Comparison of ENCODE assay signal across 23 cellular contexts in genomic region chr21:41825216-41825615, GRCh38. TPM values are rescaled to one million over a fixed set of nuclear protein-coding genes. Genes with fewer than 3 reads are reported as not detected.
DNase-seq lines count a peak whose midpoint lies in the region; ATAC-seq lines count a peak whose summit lies in the region.
"Had no signal": no experiment of that assay in that cellular context is flagged by ENCODE, and none has a peak within 500 bp of the region (broad histone marks: within the 10 kb centered on the region; RNA-seq: fewer than 3 reads in every experiment).

No MANE protein-coding gene starts in this region.

- DNase-seq in NCI-H1092 treated with DMSO at 0.1 percent for 48 hours (lab: John Stamatoyannopoulos, UW) (peak; percentile 31), NCI-H1092 (lab: John Stamatoyannopoulos, UW) (no peak), NCI-H510A (lab: John Stamatoyannopoulos, UW) (peak; percentile 33), sciatic nerve (ENCODE audit: low spot score) (peak; percentile 53), immature natural killer cell (no peak)
- DNase-seq: 8988T; ACHN; CD4-positive, CD25-positive, alpha-beta regulatory T cell; HCEC 1CT; IMR-90; KG1; MG63; NCI-H1417 treated with DMSO at 0.1 percent for 48 hours; NCI-H1694 treated with DMSO at 0.1 percent for 48 hours; NCI-H226; NCI-H526; NCI-H82; SHP77 treated with DMSO at 0.1 percent for 48 hours; T-helper 1 cell had no signal

- peak overlapping the region; percentile 71 for H3K4me2 ChIP-seq in BLaER1

- no peak overlapping the region for H3K4me3 ChIP-seq in BLaER1
- H3K4me3 ChIP-seq: MG63 had no signal

- H4K20me1 ChIP-seq in BLaER1: no peaks in the 10 kb centered on the region

- H3K9me3 ChIP-seq in BLaER1: no peaks in the 10 kb centered on the region
- H3K9me3 ChIP-seq: MG63 had no signal

- H3K27me3 Mint-ChIP-seq in immature natural killer cell (ENCODE audit: low read depth in 3 of 3): peaks cover 0 to 3% (median 0%) of the 10 kb centered on the region in 3 donors
- H3K27me3 Mint-ChIP-seq: CD4-positive, CD25-positive, alpha-beta regulatory T cell had no signal

- intact Hi-C loops in sciatic nerve (cut with DNase I): no loop called here

- H3K4me1 Mint-ChIP-seq in immature natural killer cell: no peaks in the 10 kb centered on the region
- H3K4me1 Mint-ChIP-seq: CD4-positive, CD25-positive, alpha-beta regulatory T cell had no signal

- H3K27me3 ChIP-seq in BLaER1: no peaks in the 10 kb centered on the region
- H3K27me3 ChIP-seq: MG63 had no signal

- H3K27ac ChIP-seq in BLaER1: peak overlapping the region; percentile 67; the same call in 1 of the 2 replicates
- H3K27ac ChIP-seq: RWPE1 had no signal

- no peak overlapping the region for H3K4me3 Mint-ChIP-seq in immature natural killer cell
- H3K4me3 Mint-ChIP-seq: CD4-positive, CD25-positive, alpha-beta regulatory T cell had no signal

- peaks cover 43% of the 10 kb centered on the region for H3K36me3 ChIP-seq in BLaER1

- no peak overlapping the region for H3K27ac Mint-ChIP-seq in immature natural killer cell
- H3K27ac Mint-ChIP-seq: CD4-positive, CD25-positive, alpha-beta regulatory T cell had no signal

- H3K4me1 ChIP-seq in BLaER1: peaks cover 59% of the 10 kb centered on the region

- peaks cover 4 to 30% (median 7%) of the 10 kb centered on the region in 3 donors for H3K36me3 Mint-ChIP-seq in immature natural killer cell

- no peaks in the 10 kb centered on the region for H3K9me3 Mint-ChIP-seq in immature natural killer cell
- H3K9me3 Mint-ChIP-seq: CD4-positive, CD25-positive, alpha-beta regulatory T cell had no signal

- no peak overlapping the region for H3K9ac ChIP-seq in BLaER1

- ATAC-seq in sciatic nerve (no peak), GM21367 (IDR thresholded peaks at IDR 0.05; ENCODE audit: unreplicated experiment) (no peak)
- ATAC-seq: Panc1 had no signal

RNA-seq across cellular contexts. Expression of gene PRDM15, which starts 53.9 kb away (rescaled TPM):
- 10.0 TPM for total RNA-seq in sciatic nerve
- 1 to 10 TPM in 2 of 3 donors, not detected in 1; 1.3 to 3.5 TPM for polyA plus RNA-seq in immature natural killer cell

RNA-seq across cellular contexts. Expression of gene RIPK4, which starts 58.4 kb away (rescaled TPM):
- 0.09 TPM for total RNA-seq in sciatic nerve
- polyA plus RNA-seq in immature natural killer cell: not detected

Comparison
In these comparisons a context has a peak if more than half of its experiments do, and no peak if none do; other contexts are left out.
1. DNase-seq: peak in NCI-H1092 treated with DMSO at 0.1 percent for 48 hours (single experiment), NCI-H510A (single experiment) and sciatic nerve (single experiment); none in NCI-H1092 (single experiment) and immature natural killer cell (0 of 3).